8 cellular contexts compared by ENCODE assay signal in genomic region chr3:153026026-153026425, GRCh38.
DNase-seq lines count a peak whose midpoint lies in the region; TF ChIP-seq lines count a peak whose summit lies in the region.

No MANE protein-coding gene starts in this region.

- H3K27ac Mint-ChIP-seq in activated T-helper 2 cell treated with anti-CD3 and anti-CD28 coated beads, Interferon-gamma antibody, Interleukin-2, Interleukin-4, amounts not matched to agents 10 μg/mL and 5 μg/mL and 100 μg/mL, durations not matched to agents 14 hours and 24 hours and 36 hours, result no peak overlapping the region

- H3K27ac ChIP-seq in A673 (ENCODE audit: low read depth, low read length, poor library complexity, severe bottlenecking), result no peak overlapping the region

- peaks cover 11% of the 10 kb centered on the region for H3K27me3 Mint-ChIP-seq in activated T-helper 2 cell treated with anti-CD3 and anti-CD28 coated beads, Interferon-gamma antibody, Interleukin-2, Interleukin-4, amounts not matched to agents 10 μg/mL and 5 μg/mL and 100 μg/mL, durations not matched to agents 14 hours and 24 hours and 36 hours (ENCODE audit: low read depth)

- POLR2A ChIA-PET in A673 (lab: Charles Lee; ENCODE audit: low non-redundant PET), result no interaction called here

- no peaks in the 10 kb centered on the region for H3K4me1 Mint-ChIP-seq in activated T-helper 2 cell treated with anti-CD3 and anti-CD28 coated beads, Interferon-gamma antibody, Interleukin-2, Interleukin-4, amounts not matched to agents 10 μg/mL and 5 μg/mL and 100 μg/mL, durations not matched to agents 14 hours and 24 hours and 36 hours (ENCODE audit: low read depth)

- CTCF ChIA-PET in A673 (lab: Charles Lee), result no interaction called here

- in situ Hi-C loops in GM13976 (cut with MboI; ENCODE audit: low sequenced_read_pairs, unreplicated experiment), result loop anchor here (25.0 kb wide), 3 partner anchors 261 to 736 kb away; no protein-coding TSS in a partner anchor

- H3K36me3 Mint-ChIP-seq in activated T-helper 2 cell treated with anti-CD3 and anti-CD28 coated beads, Interferon-gamma antibody, Interleukin-2, Interleukin-4, amounts not matched to agents 10 μg/mL and 5 μg/mL and 100 μg/mL, durations not matched to agents 14 hours and 24 hours and 36 hours (ENCODE audit: low read depth), result no peaks in the 10 kb centered on the region

- H3K4me1 ChIP-seq in A673 (ENCODE audit: insufficient read depth, low read length, poor library complexity, severe bottlenecking), result peaks cover 19% of the 10 kb centered on the region

- no peak overlapping the region for H3K4me3 Mint-ChIP-seq in activated T-helper 2 cell treated with anti-CD3 and anti-CD28 coated beads, Interferon-gamma antibody, Interleukin-2, Interleukin-4, amounts not matched to agents 10 μg/mL and 5 μg/mL and 100 μg/mL, durations not matched to agents 14 hours and 24 hours and 36 hours (ENCODE audit: low read depth)

- peak; percentile 78 for TF ChIP-seq CTCF in A673 (conservative IDR thresholded peaks at IDR 0.05; ENCODE audit: low read depth, low read length)
- peak; percentile 14 for TF ChIP-seq CTCF in GM13976 (IDR thresholded peaks at IDR 0.05; ENCODE audit: borderline replicate concordance, control extremely low read depth, extremely low read depth, insufficient read depth, missing control alignments)
- peak; percentile 45 for TF ChIP-seq CTCF in cardiac fibroblast (IDR thresholded peaks at IDR 0.05; ENCODE audit: low read depth, low read length)

- H3K27me3 ChIP-seq in A673 (replicated peaks; ENCODE audit: insufficient read depth, low read depth, low read length, poor library complexity), result no peaks in the 10 kb centered on the region

- DNase-seq in A673 (ENCODE audit: low spot score), result peak; percentile 62
- DNase-seq in GM13976 (ENCODE audit: low spot score), result peak; percentile 24
- peak; percentile 25 for DNase-seq in NCI-H1694 treated with DMSO at 0.1 percent for 48 hours (lab: John Stamatoyannopoulos, UW)
- peak; percentile 68 to 72 for DNase-seq in cardiac fibroblast (ENCODE audit: low read depth in 2 of 2)
- peak; percentile 4 for DNase-seq in midbrain (lab: John Stamatoyannopoulos, UW)
- DNase-seq in activated T-helper 2 cell treated with anti-CD3 and anti-CD28 coated beads, Interferon-gamma antibody, Interleukin-2, Interleukin-4, amounts not matched to agents 10 μg/mL and 5 μg/mL and 100 μg/mL, durations not matched to agents 14 hours and 24 hours and 36 hours (ENCODE audit: low spot score), result no peak
- no peak for DNase-seq in activated CD4-positive, alpha-beta T cell treated with anti-CD3 and anti-CD28 coated beads, Interleukin-2, amount 50 U/mL, for 48 hours
- DNase-seq in activated effector memory CD4-positive, alpha-beta T cell treated with anti-CD3 and anti-CD28 coated beads, Interleukin-2, amount 50 U/mL, for 16 hours, result no peak

- H3K36me3 ChIP-seq in A673 (ENCODE audit: insufficient read depth, low read length, poor library complexity, severe bottlenecking), result no peaks in the 10 kb centered on the region

- intact Hi-C loops in A673 (cut with micrococcal nuclease; ENCODE audit: unreplicated experiment), result loop anchor here (2.0 to 10.0 kb wide), 6 partner anchors 569 to 1229 kb away; no protein-coding TSS in a partner anchor
- intact Hi-C loops in activated T-helper 2 cell treated with anti-CD3 and anti-CD28 coated beads, Interferon-gamma antibody, Interleukin-2, Interleukin-4, amounts not matched to agents 10 μg/mL and 5 μg/mL and 100 μg/mL, durations not matched to agents 14 hours and 24 hours and 36 hours (cut with micrococcal nuclease), result loop anchor here (1.0 to 10.0 kb wide), 3 partner anchors 741 to 1227 kb away; no protein-coding TSS in a partner anchor

- H3K9me3 Mint-ChIP-seq in activated T-helper 2 cell treated with anti-CD3 and anti-CD28 coated beads, Interferon-gamma antibody, Interleukin-2, Interleukin-4, amounts not matched to agents 10 μg/mL and 5 μg/mL and 100 μg/mL, durations not matched to agents 14 hours and 24 hours and 36 hours, result no peaks in the 10 kb centered on the region

- H3K4me3 ChIP-seq in A673 (ENCODE audit: low read depth, low read length, poor library complexity, severe bottlenecking) (no peak overlapping the region), cardiac fibroblast (replicated peaks in 1 of 2; ENCODE audit: low read depth in 2 of 2, low read length in 2 of 2) (no peak overlapping the region)

- H3K9me3 ChIP-seq in A673 (ENCODE audit: low read depth, low read length, poor library complexity, severe bottlenecking), result no peaks in the 10 kb centered on the region

- no TSS peak for BruUV-seq in A673 (replicated peaks; lab: Mats Ljungman, UMichigan)

Comparison
In these comparisons a context has a peak if more than half of its experiments do, and no peak if none do; other contexts are left out.
1. DNase-seq: peak in A673 (single experiment), GM13976 (single experiment), NCI-H1694 treated with DMSO at 0.1 percent for 48 hours (single experiment), cardiac fibroblast (2 of 2) and midbrain (single experiment); none in activated T-helper 2 cell treated with anti-CD3 and anti-CD28 coated beads, Interferon-gamma antibody, Interleukin-2, Interleukin-4, amounts not matched to agents 10 μg/mL and 5 μg/mL and 100 μg/mL, durations not matched to agents 14 hours and 24 hours and 36 hours (single experiment), activated CD4-positive, alpha-beta T cell treated with anti-CD3 and anti-CD28 coated beads, Interleukin-2, amount 50 U/mL, for 48 hours (0 of 2) and activated effector memory CD4-positive, alpha-beta T cell treated with anti-CD3 and anti-CD28 coated beads, Interleukin-2, amount 50 U/mL, for 16 hours (single experiment).
2. CTCF ChIP-seq: peak in every context shown above with its lines; median percentile 78 in A673; 45 in cardiac fibroblast; 14 in GM13976.